1 cellular context compared by ENCODE assay signal in the genomic region with DNA sequence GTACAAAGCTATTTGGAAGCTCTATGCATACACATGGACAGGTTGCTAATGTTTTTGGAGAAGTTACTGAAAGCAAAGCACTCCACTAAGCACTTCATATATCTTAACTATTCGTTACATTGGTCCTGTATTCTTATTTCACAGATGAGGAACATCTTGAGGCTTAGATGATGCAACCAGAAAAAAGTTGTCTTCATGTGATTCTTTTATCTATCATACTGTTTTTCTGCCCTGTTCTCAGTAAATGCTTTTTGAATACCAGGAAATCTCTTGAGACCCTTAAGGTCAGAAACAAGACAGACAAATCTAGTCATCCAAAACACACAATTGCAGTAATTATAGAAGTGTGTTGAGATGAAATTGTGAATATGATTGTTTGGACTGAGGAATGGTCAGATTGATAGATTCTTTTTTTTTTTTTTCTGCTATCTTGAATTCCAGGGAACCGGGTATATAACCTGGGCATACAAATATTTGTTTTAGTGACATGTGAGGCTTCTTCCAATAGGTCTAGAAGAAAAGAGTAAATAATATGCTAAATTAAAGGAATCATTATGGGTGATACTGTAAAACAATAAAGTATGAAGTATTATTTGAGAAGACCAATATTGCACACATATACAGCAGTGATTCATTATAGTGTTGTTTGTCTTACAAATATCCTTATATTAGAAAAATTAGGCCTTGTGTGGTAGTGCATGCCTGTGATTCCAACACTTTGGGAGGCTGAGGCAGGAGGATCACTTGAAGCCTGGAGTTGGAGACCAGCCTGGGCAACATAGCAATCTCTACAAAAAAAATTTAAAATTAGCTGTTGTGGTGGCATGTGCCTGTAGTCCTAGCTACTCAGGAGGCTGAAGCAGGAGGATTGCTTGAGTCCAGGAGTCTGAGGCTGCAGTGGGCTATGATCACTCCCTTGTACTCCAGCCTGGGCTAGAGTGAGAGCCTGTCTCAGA.
TF ChIP-seq lines count a peak whose summit lies in the region.

No MANE protein-coding gene starts in this region.

TF ChIP-seq in K562, 482 proteins besides CTCF, POLR2A, EP300 and RAD21 (continued from another document and continues in another):
- TF ChIP-seq, protein P1, sequence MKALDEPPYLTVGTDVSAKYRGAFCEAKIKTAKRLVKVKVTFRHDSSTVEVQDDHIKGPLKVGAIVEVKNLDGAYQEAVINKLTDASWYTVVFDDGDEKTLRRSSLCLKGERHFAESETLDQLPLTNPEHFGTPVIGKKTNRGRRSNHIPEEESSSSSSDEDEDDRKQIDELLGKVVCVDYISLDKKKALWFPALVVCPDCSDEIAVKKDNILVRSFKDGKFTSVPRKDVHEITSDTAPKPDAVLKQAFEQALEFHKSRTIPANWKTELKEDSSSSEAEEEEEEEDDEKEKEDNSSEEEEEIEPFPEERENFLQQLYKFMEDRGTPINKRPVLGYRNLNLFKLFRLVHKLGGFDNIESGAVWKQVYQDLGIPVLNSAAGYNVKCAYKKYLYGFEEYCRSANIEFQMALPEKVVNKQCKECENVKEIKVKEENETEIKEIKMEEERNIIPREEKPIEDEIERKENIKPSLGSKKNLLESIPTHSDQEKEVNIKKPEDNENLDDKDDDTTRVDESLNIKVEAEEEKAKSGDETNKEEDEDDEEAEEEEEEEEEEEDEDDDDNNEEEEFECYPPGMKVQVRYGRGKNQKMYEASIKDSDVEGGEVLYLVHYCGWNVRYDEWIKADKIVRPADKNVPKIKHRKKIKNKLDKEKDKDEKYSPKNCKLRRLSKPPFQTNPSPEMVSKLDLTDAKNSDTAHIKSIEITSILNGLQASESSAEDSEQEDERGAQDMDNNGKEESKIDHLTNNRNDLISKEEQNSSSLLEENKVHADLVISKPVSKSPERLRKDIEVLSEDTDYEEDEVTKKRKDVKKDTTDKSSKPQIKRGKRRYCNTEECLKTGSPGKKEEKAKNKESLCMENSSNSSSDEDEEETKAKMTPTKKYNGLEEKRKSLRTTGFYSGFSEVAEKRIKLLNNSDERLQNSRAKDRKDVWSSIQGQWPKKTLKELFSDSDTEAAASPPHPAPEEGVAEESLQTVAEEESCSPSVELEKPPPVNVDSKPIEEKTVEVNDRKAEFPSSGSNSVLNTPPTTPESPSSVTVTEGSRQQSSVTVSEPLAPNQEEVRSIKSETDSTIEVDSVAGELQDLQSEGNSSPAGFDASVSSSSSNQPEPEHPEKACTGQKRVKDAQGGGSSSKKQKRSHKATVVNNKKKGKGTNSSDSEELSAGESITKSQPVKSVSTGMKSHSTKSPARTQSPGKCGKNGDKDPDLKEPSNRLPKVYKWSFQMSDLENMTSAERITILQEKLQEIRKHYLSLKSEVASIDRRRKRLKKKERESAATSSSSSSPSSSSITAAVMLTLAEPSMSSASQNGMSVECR (CRISPR knock-in tag; IDR thresholded peaks at IDR 0.05) = no peak
- TF ChIP-seq, protein P2, sequence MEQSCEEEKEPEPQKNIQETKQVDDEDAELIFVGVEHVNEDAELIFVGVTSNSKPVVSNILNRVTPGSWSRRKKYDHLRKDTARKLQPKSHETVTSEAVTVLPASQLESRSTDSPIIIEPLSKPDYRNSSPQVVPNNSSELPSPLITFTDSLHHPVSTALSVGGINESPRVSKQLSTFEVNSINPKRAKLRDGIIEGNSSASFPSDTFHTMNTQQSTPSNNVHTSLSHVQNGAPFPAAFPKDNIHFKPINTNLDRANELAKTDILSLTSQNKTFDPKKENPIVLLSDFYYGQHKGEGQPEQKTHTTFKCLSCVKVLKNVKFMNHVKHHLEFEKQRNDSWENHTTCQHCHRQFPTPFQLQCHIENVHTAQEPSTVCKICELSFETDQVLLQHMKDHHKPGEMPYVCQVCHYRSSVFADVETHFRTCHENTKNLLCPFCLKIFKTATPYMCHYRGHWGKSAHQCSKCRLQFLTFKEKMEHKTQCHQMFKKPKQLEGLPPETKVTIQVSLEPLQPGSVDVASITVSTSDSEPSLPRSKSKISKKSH (CRISPR knock-in tag; IDR thresholded peaks at IDR 0.05) = no peak
- no peak for TF ChIP-seq HDAC3 (IDR thresholded peaks at IDR 0.05; ENCODE audit: borderline replicate concordance, partially characterized antibody)
- no peak for TF ChIP-seq RFX1 (IDR thresholded peaks at IDR 0.05)
- TF ChIP-seq XRCC5 (IDR thresholded peaks at IDR 0.05; ENCODE audit: low read depth, low read length) = no peak
- TF ChIP-seq SMAD3 (CRISPR knock-in tag; conservative IDR thresholded peaks at IDR 0.05) = no peak; the same call in 1 of the 2 replicates
- no peak for TF ChIP-seq ZBTB1 (CRISPR knock-in tag; IDR thresholded peaks at IDR 0.05; ENCODE audit: borderline replicate concordance, low read depth)
- TF ChIP-seq, protein P3, sequence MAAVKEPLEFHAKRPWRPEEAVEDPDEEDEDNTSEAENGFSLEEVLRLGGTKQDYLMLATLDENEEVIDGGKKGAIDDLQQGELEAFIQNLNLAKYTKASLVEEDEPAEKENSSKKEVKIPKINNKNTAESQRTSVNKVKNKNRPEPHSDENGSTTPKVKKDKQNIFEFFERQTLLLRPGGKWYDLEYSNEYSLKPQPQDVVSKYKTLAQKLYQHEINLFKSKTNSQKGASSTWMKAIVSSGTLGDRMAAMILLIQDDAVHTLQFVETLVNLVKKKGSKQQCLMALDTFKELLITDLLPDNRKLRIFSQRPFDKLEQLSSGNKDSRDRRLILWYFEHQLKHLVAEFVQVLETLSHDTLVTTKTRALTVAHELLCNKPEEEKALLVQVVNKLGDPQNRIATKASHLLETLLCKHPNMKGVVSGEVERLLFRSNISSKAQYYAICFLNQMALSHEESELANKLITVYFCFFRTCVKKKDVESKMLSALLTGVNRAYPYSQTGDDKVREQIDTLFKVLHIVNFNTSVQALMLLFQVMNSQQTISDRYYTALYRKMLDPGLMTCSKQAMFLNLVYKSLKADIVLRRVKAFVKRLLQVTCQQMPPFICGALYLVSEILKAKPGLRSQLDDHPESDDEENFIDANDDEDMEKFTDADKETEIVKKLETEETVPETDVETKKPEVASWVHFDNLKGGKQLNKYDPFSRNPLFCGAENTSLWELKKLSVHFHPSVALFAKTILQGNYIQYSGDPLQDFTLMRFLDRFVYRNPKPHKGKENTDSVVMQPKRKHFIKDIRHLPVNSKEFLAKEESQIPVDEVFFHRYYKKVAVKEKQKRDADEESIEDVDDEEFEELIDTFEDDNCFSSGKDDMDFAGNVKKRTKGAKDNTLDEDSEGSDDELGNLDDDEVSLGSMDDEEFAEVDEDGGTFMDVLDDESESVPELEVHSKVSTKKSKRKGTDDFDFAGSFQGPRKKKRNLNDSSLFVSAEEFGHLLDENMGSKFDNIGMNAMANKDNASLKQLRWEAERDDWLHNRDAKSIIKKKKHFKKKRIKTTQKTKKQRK (IDR thresholded peaks at IDR 0.05; ENCODE audit: borderline replicate concordance, low read depth, low read length) = no peak
- TF ChIP-seq, protein P4, sequence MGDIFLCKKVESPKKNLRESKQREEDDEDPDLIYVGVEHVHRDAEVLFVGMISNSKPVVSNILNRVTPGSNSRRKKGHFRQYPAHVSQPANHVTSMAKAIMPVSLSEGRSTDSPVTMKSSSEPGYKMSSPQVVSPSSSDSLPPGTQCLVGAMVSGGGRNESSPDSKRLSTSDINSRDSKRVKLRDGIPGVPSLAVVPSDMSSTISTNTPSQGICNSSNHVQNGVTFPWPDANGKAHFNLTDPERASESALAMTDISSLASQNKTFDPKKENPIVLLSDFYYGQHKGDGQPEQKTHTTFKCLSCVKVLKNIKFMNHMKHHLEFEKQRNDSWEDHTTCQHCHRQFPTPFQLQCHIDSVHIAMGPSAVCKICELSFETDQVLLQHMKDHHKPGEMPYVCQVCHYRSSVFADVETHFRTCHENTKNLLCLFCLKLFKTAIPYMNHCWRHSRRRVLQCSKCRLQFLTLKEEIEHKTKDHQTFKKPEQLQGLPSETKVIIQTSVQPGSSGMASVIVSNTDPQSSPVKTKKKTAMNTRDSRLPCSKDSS (IDR thresholded peaks at IDR 0.05; ENCODE audit: low read depth, partially characterized antibody) = no peak
- TF ChIP-seq, protein P5, sequence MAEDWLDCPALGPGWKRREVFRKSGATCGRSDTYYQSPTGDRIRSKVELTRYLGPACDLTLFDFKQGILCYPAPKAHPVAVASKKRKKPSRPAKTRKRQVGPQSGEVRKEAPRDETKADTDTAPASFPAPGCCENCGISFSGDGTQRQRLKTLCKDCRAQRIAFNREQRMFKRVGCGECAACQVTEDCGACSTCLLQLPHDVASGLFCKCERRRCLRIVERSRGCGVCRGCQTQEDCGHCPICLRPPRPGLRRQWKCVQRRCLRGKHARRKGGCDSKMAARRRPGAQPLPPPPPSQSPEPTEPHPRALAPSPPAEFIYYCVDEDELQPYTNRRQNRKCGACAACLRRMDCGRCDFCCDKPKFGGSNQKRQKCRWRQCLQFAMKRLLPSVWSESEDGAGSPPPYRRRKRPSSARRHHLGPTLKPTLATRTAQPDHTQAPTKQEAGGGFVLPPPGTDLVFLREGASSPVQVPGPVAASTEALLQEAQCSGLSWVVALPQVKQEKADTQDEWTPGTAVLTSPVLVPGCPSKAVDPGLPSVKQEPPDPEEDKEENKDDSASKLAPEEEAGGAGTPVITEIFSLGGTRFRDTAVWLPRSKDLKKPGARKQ (CRISPR knock-in tag; IDR thresholded peaks at IDR 0.05) = no peak
- no peak for TF ChIP-seq TEAD4 (IDR thresholded peaks at IDR 0.05; ENCODE audit: low read length)
- TF ChIP-seq TEAD4 (CRISPR knock-in tag; IDR thresholded peaks at IDR 0.05; ENCODE audit: borderline replicate concordance) = no peak
- TF ChIP-seq GABPB2 (CRISPR knock-in tag; conservative IDR thresholded peaks at IDR 0.05) = no peak
- no peak for TF ChIP-seq ELF2 (CRISPR knock-in tag; IDR thresholded peaks at IDR 0.05)
- TF ChIP-seq, protein P6, sequence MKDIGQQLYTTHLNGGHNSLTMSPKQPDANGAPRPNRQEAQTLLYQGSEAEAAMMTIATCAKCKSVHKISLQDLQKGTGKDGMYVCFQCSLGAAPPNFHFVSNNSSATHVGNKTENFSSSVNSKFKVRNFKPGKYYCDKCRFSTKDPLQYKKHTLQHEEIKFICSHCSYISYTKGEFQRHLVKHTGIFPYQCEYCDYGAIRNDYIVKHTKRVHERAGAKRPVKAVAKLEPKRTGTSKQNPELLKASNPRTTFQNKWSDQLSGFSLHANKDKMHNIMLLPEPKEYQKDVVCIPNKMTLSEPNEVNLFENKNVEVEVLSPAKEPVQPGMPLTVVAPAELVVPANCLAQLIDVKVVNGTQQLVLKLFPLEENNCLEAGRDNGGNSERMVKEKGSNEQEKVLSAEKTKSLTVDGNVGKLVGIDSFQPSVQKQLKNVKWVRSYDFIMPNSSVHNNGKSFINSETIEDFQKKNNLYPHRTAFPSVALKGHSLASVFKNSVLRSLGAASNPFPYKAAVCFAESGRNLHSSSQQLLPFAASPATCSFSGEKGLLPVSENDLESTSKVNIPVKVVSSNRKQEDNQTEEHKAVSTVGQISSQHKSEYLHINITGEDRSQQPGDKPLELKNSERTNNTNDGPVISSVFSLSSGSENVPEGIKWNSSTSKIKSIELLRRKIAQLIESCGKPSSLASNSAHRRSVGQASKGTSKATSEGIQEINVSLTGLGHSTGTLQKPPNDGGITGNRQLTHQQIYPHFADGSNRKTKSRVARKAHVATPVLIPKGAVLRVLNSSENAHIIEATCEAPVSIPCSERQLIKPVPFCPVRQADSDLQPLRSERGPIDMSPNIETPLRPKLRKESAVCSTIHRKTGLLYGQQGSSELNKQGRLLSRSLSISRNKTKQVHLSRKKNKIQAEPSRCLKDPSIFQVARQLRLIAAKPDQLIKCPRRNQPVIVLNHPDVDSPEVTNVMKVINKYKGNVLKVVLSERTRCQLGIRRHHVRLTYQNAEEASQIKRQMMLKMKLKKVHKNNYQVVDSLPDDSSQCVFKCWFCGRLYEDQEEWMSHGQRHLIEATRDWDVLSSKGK (CRISPR knock-in tag; IDR thresholded peaks at IDR 0.05) = no peak
- TF ChIP-seq, protein P7, sequence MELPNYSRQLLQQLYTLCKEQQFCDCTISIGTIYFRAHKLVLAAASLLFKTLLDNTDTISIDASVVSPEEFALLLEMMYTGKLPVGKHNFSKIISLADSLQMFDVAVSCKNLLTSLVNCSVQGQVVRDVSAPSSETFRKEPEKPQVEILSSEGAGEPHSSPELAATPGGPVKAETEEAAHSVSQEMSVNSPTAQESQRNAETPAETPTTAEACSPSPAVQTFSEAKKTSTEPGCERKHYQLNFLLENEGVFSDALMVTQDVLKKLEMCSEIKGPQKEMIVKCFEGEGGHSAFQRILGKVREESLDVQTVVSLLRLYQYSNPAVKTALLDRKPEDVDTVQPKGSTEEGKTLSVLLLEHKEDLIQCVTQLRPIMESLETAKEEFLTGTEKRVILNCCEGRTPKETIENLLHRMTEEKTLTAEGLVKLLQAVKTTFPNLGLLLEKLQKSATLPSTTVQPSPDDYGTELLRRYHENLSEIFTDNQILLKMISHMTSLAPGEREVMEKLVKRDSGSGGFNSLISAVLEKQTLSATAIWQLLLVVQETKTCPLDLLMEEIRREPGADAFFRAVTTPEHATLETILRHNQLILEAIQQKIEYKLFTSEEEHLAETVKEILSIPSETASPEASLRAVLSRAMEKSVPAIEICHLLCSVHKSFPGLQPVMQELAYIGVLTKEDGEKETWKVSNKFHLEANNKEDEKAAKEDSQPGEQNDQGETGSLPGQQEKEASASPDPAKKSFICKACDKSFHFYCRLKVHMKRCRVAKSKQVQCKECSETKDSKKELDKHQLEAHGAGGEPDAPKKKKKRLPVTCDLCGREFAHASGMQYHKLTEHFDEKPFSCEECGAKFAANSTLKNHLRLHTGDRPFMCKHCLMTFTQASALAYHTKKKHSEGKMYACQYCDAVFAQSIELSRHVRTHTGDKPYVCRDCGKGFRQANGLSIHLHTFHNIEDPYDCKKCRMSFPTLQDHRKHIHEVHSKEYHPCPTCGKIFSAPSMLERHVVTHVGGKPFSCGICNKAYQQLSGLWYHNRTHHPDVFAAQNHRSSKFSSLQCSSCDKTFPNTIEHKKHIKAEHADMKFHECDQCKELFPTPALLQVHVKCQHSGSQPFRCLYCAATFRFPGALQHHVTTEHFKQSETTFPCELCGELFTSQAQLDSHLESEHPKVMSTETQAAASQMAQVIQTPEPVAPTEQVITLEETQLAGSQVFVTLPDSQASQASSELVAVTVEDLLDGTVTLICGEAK (IDR thresholded peaks at IDR 0.05) = no peak
- TF ChIP-seq, protein P7 (CRISPR knock-in tag; IDR thresholded peaks at IDR 0.05) = no peak
- no peak for TF ChIP-seq ZNF507 (tag; conservative IDR thresholded peaks at IDR 0.05)
- no peak for TF ChIP-seq ZNF217 (CRISPR knock-in tag; IDR thresholded peaks at IDR 0.05)
- TF ChIP-seq HDAC1 (IDR thresholded peaks at IDR 0.05) = no peak
